ENCODE assay signal across 8 cellular contexts in genomic region chr1:19390901-19391595, GRCh38.
A peak's percentile ranks its signal among the peaks of the same experiment; 100 is the strongest.
DNase-seq lines count a peak whose midpoint lies in the region; ATAC-seq, FAIRE-seq and TF ChIP-seq lines count a peak whose summit lies in the region.

No MANE protein-coding gene starts in this region.

- peak overlapping the region; percentile 89 for H3K4me3 Mint-ChIP-seq in T-helper 17 cell

- no peaks in the 10 kb centered on the region for H3K36me3 Mint-ChIP-seq in T-helper 17 cell (ENCODE audit: low read depth)

- peak; percentile 57 to 59 for TF ChIP-seq RAD21 in A549 (conservative IDR thresholded peaks at IDR 0.05 in 1 of 2, IDR thresholded peaks at IDR 0.05 in 1 of 2)

- POLR2A ChIA-PET in A549 (lab: Yijun Ruan, JAX), result no interaction called here

- H3K9me3 ChIP-seq in A549 (no peaks in the 10 kb centered on the region), T-helper 17 cell (ENCODE audit: control insufficient read depth, low read length, poor library complexity, severe bottlenecking) (no peaks in the 10 kb centered on the region)

- H3K4me2 ChIP-seq in A549, result no peak overlapping the region

- H3K27ac Mint-ChIP-seq in T-helper 17 cell, result peak overlapping the region; percentile 94

- H3K27me3 Mint-ChIP-seq in T-helper 17 cell, result no peaks in the 10 kb centered on the region

- ATAC-seq in A549, result peak in 1 of 2 experiments; percentile 61; a peak in 3 of 6 replicates
- peak; percentile 47 for ATAC-seq in HG03521 (IDR thresholded peaks at IDR 0.05; ENCODE audit: unreplicated experiment)
- ATAC-seq in T-helper 17 cell, result peak; percentile 87
- no peak for ATAC-seq in HG03442 (IDR thresholded peaks at IDR 0.05; ENCODE audit: unreplicated experiment)

- 67% methylated on average over 17 of the region's 17 CpGs for WGBS in A549 (ENCODE audit: missing lambda C conversion rate)

- no peak overlapping the region for H3K4me3 ChIP-seq in A549

- TF ChIP-seq EP300 in A549 (IDR thresholded peaks at IDR 0.05), result no peak

- H3K27ac ChIP-seq in A549, result no peak overlapping the region

- peaks cover 62% of the 10 kb centered on the region for H3K4me1 Mint-ChIP-seq in T-helper 17 cell

- in situ Hi-C loops in GM13977 (cut with MboI; ENCODE audit: low pct_unique_long_range_greater_than_20kb, low sequenced_read_pairs, unreplicated experiment), result loop anchor here (25.0 kb wide), 1 partner anchor 196 kb away; a partner anchor contains a TSS

- peak; percentile 59 for TF ChIP-seq CTCF in A549 (IDR thresholded peaks at IDR 0.05)
- TF ChIP-seq CTCF in GM13977 (IDR thresholded peaks at IDR 0.05; ENCODE audit: extremely low read depth, insufficient read depth, missing control alignments), result peak; percentile 84

- DNase-seq in A549 (ENCODE audit: low read depth in 1 of 2, low spot score in 1 of 2) (peak; percentile 12 to 18), GM13977 (ENCODE audit: low spot score) (peak; percentile 81), T-helper 17 cell (peak; percentile 25 to 53 (median 52)), astrocyte of the hippocampus (ENCODE audit: low read depth, low spot score) (peak; percentile 79), iPS-NIHi7 (ENCODE audit: extremely low spot score) (peak; percentile 54)
- DNase-seq in stimulated activated CD4-positive, alpha-beta T cell treated with anti-CD3 and anti-CD28 coated beads, Interleukin-12 subunit alpha, Interleukin-12 subunit beta, amount 100 ng/mL, for 48 hours (ENCODE audit: low read depth in 2 of 3, low spot score in 1 of 3), result peak in 2 of 3 donors; percentile 45 to 46

- no peak for TF ChIP-seq POLR2A in A549 (IDR thresholded peaks at IDR 0.05; ENCODE audit: low read length)

- no peaks in the 10 kb centered on the region; the same call in 2 of the 3 replicates for H3K4me1 ChIP-seq in A549

- no peak for FAIRE-seq in A549 (lab: Jason Lieb, UNC)

- CTCF ChIA-PET in A549 (lab: Yijun Ruan, JAX), result interaction anchor here (0.7 to 3.4 kb wide), 18 partner anchors 10 to 271 kb away, joined by 3 to 15 read pairs (median 4); no protein-coding TSS in a partner anchor

TF ChIP-seq in A549, 52 proteins besides CTCF, POLR2A, EP300 and RAD21:
- TF ChIP-seq KDM1A (IDR thresholded peaks at IDR 0.05; ENCODE audit: low read depth) (no peak), SMC3 (IDR thresholded peaks at IDR 0.05) (peak; percentile 61)
TF ChIP-seq in A549: peak in this region for 1.

Comparison
In these comparisons a context has a peak if more than half of its experiments do, and no peak if none do; other contexts are left out.
1. DNase-seq: peak in every context shown above with its lines; median percentile 81 in GM13977; 79 in astrocyte of the hippocampus; 54 in iPS-NIHi7; 52 in T-helper 17 cell; 46 in stimulated activated CD4-positive, alpha-beta T cell treated with anti-CD3 and anti-CD28 coated beads, Interleukin-12 subunit alpha, Interleukin-12 subunit beta, amount 100 ng/mL, for 48 hours; 15 in A549.